In the genomic region with DNA sequence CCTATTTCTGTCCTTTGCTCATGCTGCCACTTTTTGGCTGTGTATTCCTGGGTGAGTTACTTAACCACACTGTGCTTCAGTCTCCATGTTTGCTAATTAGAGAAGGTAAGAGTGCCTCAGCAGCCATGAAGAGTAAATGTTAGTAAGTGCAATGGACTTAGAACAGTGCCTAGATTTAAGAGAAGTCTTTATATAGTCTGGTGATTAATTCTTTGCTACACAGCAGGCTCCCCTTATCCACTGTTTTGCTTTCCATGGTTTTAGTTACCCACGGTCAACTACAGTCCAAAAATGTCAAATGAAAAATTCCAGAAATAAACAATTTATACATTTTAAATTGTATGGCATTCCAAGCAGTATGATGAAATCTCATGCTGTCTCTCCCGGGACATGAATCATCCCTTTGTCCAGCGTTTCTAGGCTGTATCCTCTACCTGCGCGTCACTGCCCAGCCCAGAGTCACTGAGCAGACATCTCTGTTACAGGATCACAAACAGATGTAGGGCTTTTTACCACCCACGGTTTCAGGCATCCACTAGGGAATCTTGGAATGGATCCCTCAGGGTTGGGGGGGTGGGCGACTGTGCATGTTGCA, we compare ENCODE assay signal across 9 cellular contexts.
DNase-seq lines count a peak whose midpoint lies in the region; ATAC-seq and TF ChIP-seq lines count a peak whose summit lies in the region.
"Had no signal": no experiment of that assay in that cellular context is flagged by ENCODE, and none has a peak within 500 bp of the region (broad histone marks: within the 10 kb centered on the region; RNA-seq: fewer than 3 reads in every experiment).

No MANE protein-coding gene starts in this region.

- peak overlapping the region; percentile 87 for H3K27ac Mint-ChIP-seq in osteocyte (ENCODE audit: unreplicated experiment)

- DNase-seq in GM03348 (ENCODE audit: low spot score) (peak; percentile 91), SK-MEL-5 (ENCODE audit: low read depth, low spot score) (peak; percentile 71), fibroblast of mammary gland (ENCODE audit: low read depth) (peak; percentile 99), osteocyte (ENCODE audit: extremely low spot score, unreplicated experiment) (peak; percentile 89), right cardiac atrium (no peak), NCI-H2227 treated with DMSO at 0.1 percent for 48 hours (lab: John Stamatoyannopoulos, UW) (no peak), NCI-H510A (lab: John Stamatoyannopoulos, UW) (no peak)
- DNase-seq: NCI-H1694 had no signal

- H3K4me3 ChIP-seq in fibroblast of mammary gland (ENCODE audit: control insufficient read depth, low read depth, low read length) (no peak overlapping the region), right cardiac atrium (ENCODE audit: low read length) (no peak overlapping the region)

- H3K4me1 Mint-ChIP-seq in osteocyte (ENCODE audit: unreplicated experiment), result peaks cover 61% of the 10 kb centered on the region

- WGBS in right cardiac atrium, result 68% methylated on average over 7 of the region's 7 CpGs

- no peaks in the 10 kb centered on the region for H3K4me1 ChIP-seq in right cardiac atrium (ENCODE audit: control insufficient read depth, insufficient read depth, low read length)

- no peaks in the 10 kb centered on the region for H3K9me3 ChIP-seq in right cardiac atrium (ENCODE audit: control insufficient read depth, low read length)

- intact Hi-C loops in right cardiac atrium (cut with DNase I), result no loop called here

- in situ Hi-C loops in SK-MEL-5 (cut with HindIII; ENCODE audit: low pct_unique_long_range_greater_than_20kb, low sequenced_read_pairs), result no loop called here

- H3K27me3 ChIP-seq in right cardiac atrium (ENCODE audit: control insufficient read depth, insufficient read depth), result no peaks in the 10 kb centered on the region

- peaks cover 32% of the 10 kb centered on the region for H3K36me3 Mint-ChIP-seq in osteocyte (ENCODE audit: unreplicated experiment)

- H3K9me3 Mint-ChIP-seq in osteocyte (ENCODE audit: unreplicated experiment), result no peaks in the 10 kb centered on the region

- H3K27ac ChIP-seq in right cardiac atrium (ENCODE audit: low read length), result no peak overlapping the region

- H3K4me3 Mint-ChIP-seq in osteocyte (ENCODE audit: unreplicated experiment), result no peak overlapping the region

- no peak for ATAC-seq in right cardiac atrium
- no peak for ATAC-seq in GM18520 (IDR thresholded peaks at IDR 0.05; ENCODE audit: unreplicated experiment)

- H3K27me3 Mint-ChIP-seq in osteocyte (ENCODE audit: unreplicated experiment), result no peaks in the 10 kb centered on the region

- TF ChIP-seq CTCF in fibroblast of mammary gland (conservative IDR thresholded peaks at IDR 0.05; ENCODE audit: control insufficient read depth, insufficient read depth, low read depth, low read length) (no peak), osteocyte (IDR thresholded peaks at IDR 0.05) (no peak)

Comparison
In these comparisons a context has a peak if more than half of its experiments do, and no peak if none do; other contexts are left out.
1. DNase-seq: peak in GM03348 (single experiment), SK-MEL-5 (single experiment), fibroblast of mammary gland (single experiment) and osteocyte (single experiment); none in right cardiac atrium (0 of 3), NCI-H2227 treated with DMSO at 0.1 percent for 48 hours (single experiment) and NCI-H510A (single experiment).